ENCODE assay signal across 8 cellular contexts in the genomic region with DNA sequence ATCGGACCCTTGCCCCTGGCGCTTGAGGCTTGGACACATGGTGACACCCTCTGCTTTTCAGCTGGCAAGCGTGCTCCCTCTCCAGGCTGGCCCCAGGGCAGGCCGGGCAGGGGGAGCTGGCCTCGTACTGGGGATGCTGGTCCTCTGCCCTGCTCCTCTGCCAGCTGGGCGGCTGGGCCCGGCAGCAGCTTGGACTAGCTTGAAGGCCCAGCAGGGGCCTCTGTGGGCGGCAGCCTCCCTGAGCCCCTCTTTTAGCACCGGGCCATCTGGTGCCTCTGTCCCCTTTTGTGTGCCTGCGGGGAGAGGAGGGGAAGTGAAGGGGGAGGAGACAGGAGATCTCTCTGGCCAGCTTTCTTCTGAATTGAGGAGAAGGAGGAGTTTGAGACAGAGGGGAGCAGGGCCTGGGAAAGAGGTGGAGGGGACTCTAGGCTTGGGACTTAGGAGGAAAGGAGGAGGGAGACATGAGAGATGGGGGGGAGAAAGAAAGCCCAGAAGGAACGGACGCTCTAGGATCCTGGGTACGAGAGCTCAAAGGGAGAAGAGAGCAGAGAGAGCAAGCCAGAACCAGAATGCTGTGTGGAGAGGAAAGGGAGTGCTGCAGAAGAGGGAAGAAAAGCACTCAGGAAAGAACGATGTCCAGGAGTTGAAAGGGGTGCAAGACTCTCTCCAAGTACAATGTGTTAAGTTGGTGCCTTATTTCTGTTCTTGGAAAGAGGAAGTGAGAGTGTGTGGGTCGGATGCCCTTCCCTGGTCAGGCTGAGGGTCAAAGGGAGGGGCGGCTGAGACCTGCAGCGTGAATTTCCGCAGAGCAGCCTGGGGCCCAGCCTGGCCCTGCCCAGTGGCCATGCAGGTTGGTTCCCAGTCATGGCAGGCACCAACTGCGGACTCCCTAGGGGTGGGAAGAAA. TPM values are rescaled to one million over a fixed set of nuclear protein-coding genes. Genes with fewer than 3 reads are reported as not detected.
A peak's percentile ranks its signal among the peaks of the same experiment; 100 is the strongest.
DNase-seq lines count a peak whose midpoint lies in the region; ATAC-seq and TF ChIP-seq lines count a peak whose summit lies in the region.

No MANE protein-coding gene starts in this region.

- TF ChIP-seq EP300 in tibial nerve (IDR thresholded peaks at IDR 0.05) = peak in 1 of 2 donors; percentile 46

- no TSS peak for BruUV-seq in PC-3 (replicated peaks; lab: Mats Ljungman, UMichigan)

- no peak overlapping the region for H3K4me3 Mint-ChIP-seq in mesothelial cell of epicardium

- H3K4me2 ChIP-seq in BLaER1 (peak overlapping the region; percentile 92), PC-3 (ENCODE audit: low read length) (no peak overlapping the region)

- H3K4me3 ChIP-seq in BLaER1 (peak overlapping the region; percentile 22), PC-3 (ENCODE audit: low read length) (no peak overlapping the region), tibial nerve (no peak overlapping the region)

- H3K27ac Mint-ChIP-seq in mesothelial cell of epicardium = no peak overlapping the region

- H3F3A ChIP-seq in PC-3 (ENCODE audit: low read length, unreplicated experiment) = no peaks in the 10 kb centered on the region

- TF ChIP-seq POLR2A in GM19193 (IDR thresholded peaks at IDR 0.05; ENCODE audit: extremely low read depth, insufficient read depth, insufficient read length) (peak; percentile 52), tibial nerve (IDR thresholded peaks at IDR 0.05) (no peak)

- POLR2A ChIA-PET in PC-3 (lab: Charles Lee; ENCODE audit: unreplicated experiment) = no interaction called here

- CTCF ChIA-PET in PC-3 (lab: Charles Lee) = no interaction called here

- H3K4me1 ChIP-seq in BLaER1 (peaks cover 85% of the 10 kb centered on the region), PC-3 (ENCODE audit: insufficient read depth, low read length) (peaks cover 23% of the 10 kb centered on the region), tibial nerve (peaks cover 0 to 36% (median 19%) of the 10 kb centered on the region in 4 donors)

- peaks cover 16% of the 10 kb centered on the region for H3K4me1 Mint-ChIP-seq in mesothelial cell of epicardium

- H3K9ac ChIP-seq in BLaER1 (peak overlapping the region; percentile 82), PC-3 (ENCODE audit: low read length) (no peak overlapping the region; the same call in 1 of the 2 replicates)

- H4K20me1 ChIP-seq in BLaER1 (no peaks in the 10 kb centered on the region), PC-3 (ENCODE audit: low read length) (no peaks in the 10 kb centered on the region)

- H3K27ac ChIP-seq in BLaER1 (peak overlapping the region; percentile 93), PC-3 (ENCODE audit: low read length) (peak overlapping the region; percentile 96), tibial nerve (peak overlapping the region in 3 of 4 donors; percentile 12 to 73 (median 64))

- H3K79me2 ChIP-seq in PC-3 (ENCODE audit: low read length) = no peaks in the 10 kb centered on the region

- no peaks in the 10 kb centered on the region for H3K36me3 ChIP-seq in BLaER1
- H3K36me3 ChIP-seq in PC-3 (ENCODE audit: low read depth, low read length) = no peaks in the 10 kb centered on the region
- H3K36me3 ChIP-seq in tibial nerve = no peaks in the 10 kb centered on the region

- H3K27me3 ChIP-seq in BLaER1 = no peaks in the 10 kb centered on the region
- H3K27me3 ChIP-seq in PC-3 (ENCODE audit: low read length) = no peaks in the 10 kb centered on the region
- no peaks in the 10 kb centered on the region for H3K27me3 ChIP-seq in tibial nerve

- no peak overlapping the region for H2AFZ ChIP-seq in PC-3 (ENCODE audit: low read length)

- DNase-seq in PC-3 (no peak), left cardiac atrium (peak; percentile 51), tibial nerve (ENCODE audit: low spot score in 2 of 2) (no peak), mesothelial cell of epicardium (ENCODE audit: low spot score in 2 of 2, unreplicated experiment in 2 of 2) (no peak)
- no peak for DNase-seq in activated CD8-positive, alpha-beta memory T cell treated with anti-CD3 and anti-CD28 coated beads, Interleukin-2, amount 50 U/mL, for 48 hours

- H3K9me3 Mint-ChIP-seq in mesothelial cell of epicardium = no peaks in the 10 kb centered on the region

- H3K9me3 ChIP-seq in BLaER1 = no peaks in the 10 kb centered on the region
- no peaks in the 10 kb centered on the region for H3K9me3 ChIP-seq in PC-3 (ENCODE audit: low read length)
- no peaks in the 10 kb centered on the region for H3K9me3 ChIP-seq in tibial nerve

- H3K36me3 Mint-ChIP-seq in mesothelial cell of epicardium = no peaks in the 10 kb centered on the region

- no peaks in the 10 kb centered on the region for H3K27me3 Mint-ChIP-seq in mesothelial cell of epicardium (ENCODE audit: low read depth)

- no peaks in the 10 kb centered on the region for H3K9me2 ChIP-seq in PC-3 (replicated peaks; ENCODE audit: low read length)

- TF ChIP-seq CTCF in PC-3 (conservative IDR thresholded peaks at IDR 0.05; ENCODE audit: low read depth, low read length) (no peak), tibial nerve (IDR thresholded peaks at IDR 0.05) (no peak), mesothelial cell of epicardium (IDR thresholded peaks at IDR 0.05; ENCODE audit: unreplicated experiment) (no peak)

- peak; percentile 66 for ATAC-seq in HG03175 (IDR thresholded peaks at IDR 0.05; ENCODE audit: unreplicated experiment)
- no peak for ATAC-seq in PC-3
- peak; percentile 16 to 48 for ATAC-seq in left cardiac atrium

- intact Hi-C loops in PC-3 (cut with micrococcal nuclease) = no loop called here
- intact Hi-C loops in left cardiac atrium (cut with DNase I) = no loop called here

- WGBS in tibial nerve, 2 donors = 42 to 46% methylated on average over 13 to 17 of the region's 19 CpGs

RNA-seq across cellular contexts. Expression of a gene that starts 40.3 kb away (rescaled TPM):
- total RNA-seq in PC-3 (2014; rRNA removed) = 100 and 126 TPM in 2 replicates
- 10 to 100 TPM; 15.7 to 25.0 TPM for total RNA-seq in left cardiac atrium
- total RNA-seq in tibial nerve = 10 to 100 TPM in 3 of 4 donors, 1 to 10 TPM in 1; 8.1 to 16.3 (median 13.1) TPM
- 12.9 to 14.1 TPM (median 13.4 TPM) in 3 replicates for total RNA-seq in mesothelial cell of epicardium
